ENCODE assay signal across 33 cellular contexts in genomic region chr3:45927881-45928280, GRCh38. TPM values are rescaled to one million over a fixed set of nuclear protein-coding genes. Genes with fewer than 3 reads are reported as not detected.
DNase-seq lines count a peak whose midpoint lies in the region; TF ChIP-seq lines count a peak whose summit lies in the region.
"Had no signal": no experiment of that assay in that cellular context is flagged by ENCODE, and none has a peak within 500 bp of the region (broad histone marks: within the 10 kb centered on the region; RNA-seq: fewer than 3 reads in every experiment).

No MANE protein-coding gene starts in this region.

- peaks cover 14% of the 10 kb centered on the region for H4K20me1 ChIP-seq in osteoblast (ENCODE audit: insufficient read depth, low read length)
- H4K20me1 ChIP-seq: BLaER1 had no signal

- H3K36me3 ChIP-seq in KOPT-K1 (ENCODE audit: insufficient read depth, low read length) (peaks cover 97% of the 10 kb centered on the region), osteoblast (ENCODE audit: insufficient read depth, low read length) (peaks cover 31% of the 10 kb centered on the region)

- H3K4me3 ChIP-seq in AG10803 (ENCODE audit: low read length): no peak overlapping the region
- H3K4me3 ChIP-seq in osteoblast (ENCODE audit: insufficient read depth, low read length): no peak overlapping the region
- H3K4me3 ChIP-seq: adrenal gland, BLaER1, esophagus squamous epithelium, SK-N-MC, spleen, thoracic aorta had no signal

- peak overlapping the region; percentile 64 for H3K27ac ChIP-seq in KOPT-K1 (ENCODE audit: low read depth, low read length, poor library complexity, severe bottlenecking)
- H3K27ac ChIP-seq in osteoblast (ENCODE audit: low read depth, low read length): no peak overlapping the region
- H3K27ac ChIP-seq: adrenal gland, BLaER1, esophagus squamous epithelium, KMS-11, SK-N-MC, spleen, thoracic aorta had no signal

- H3K4me1 ChIP-seq in osteoblast (ENCODE audit: insufficient read depth, low read length): peaks cover 10% of the 10 kb centered on the region
- H3K4me1 ChIP-seq: adrenal gland, BLaER1, esophagus squamous epithelium had no signal

- DNase-seq in AG10803 (ENCODE audit: low read depth): peak; percentile 46
- DNase-seq in fibroblast of gingiva (ENCODE audit: low read depth): peak; percentile 9
- peak; percentile 87 for DNase-seq in osteoblast (ENCODE audit: insufficient read length, low spot score, missing footprints)
- no peak for DNase-seq in NCI-H1105 (lab: John Stamatoyannopoulos, UW)
- DNase-seq in activated naive CD4-positive, alpha-beta T cell treated with Interleukin-2 at 50 U/mL for 16 hours: no peak
- no peak for DNase-seq in DMS 273 (lab: John Stamatoyannopoulos, UW; ENCODE audit: unreplicated experiment)
- DNase-seq: activated CD4-positive, CD25-positive, alpha-beta regulatory T cell; activated CD8-positive, alpha-beta memory T cell treated with anti-CD3 and anti-CD28 coated beads, Interleukin-2, amount 10 ng/mL, durations not matched to agents 7 days and 5 days; activated naive CD4-positive, alpha-beta T cell; activated T-cell treated with anti-CD3 and anti-CD28 coated beads, Interleukin-2, amount 50 U/mL, for 72 hours; adrenal gland; DMS153; esophagus squamous epithelium; GOT3; mesendoderm; NCI-H1436; NCI-H2081; NCI-H2227 treated with DMSO at 0.1 percent for 48 hours; NCI-H69; PC-3; posterior cingulate gyrus; right cardiac atrium; spleen; stimulated activated CD4-positive, alpha-beta T cell treated with anti-CD3 and anti-CD28 coated beads, Interleukin-2, amount 100 ng/mL, for 24 hours had no signal

- no peaks in the 10 kb centered on the region for H3K27me3 ChIP-seq in osteoblast (ENCODE audit: insufficient read depth, low read length)
- H3K27me3 ChIP-seq: adrenal gland, BLaER1, esophagus squamous epithelium, spleen had no signal

- no peak for TF ChIP-seq CTCF in AG10803 (conservative IDR thresholded peaks at IDR 0.05; ENCODE audit: low read length)
- no peak for TF ChIP-seq CTCF in osteoblast (IDR thresholded peaks at IDR 0.05; ENCODE audit: extremely low read depth, low read depth, low read length)

- H3K9me3 ChIP-seq in KOPT-K1 (ENCODE audit: insufficient read depth, low read length, poor library complexity, severe bottlenecking) (no peaks in the 10 kb centered on the region), osteoblast (ENCODE audit: low read depth, low read length) (no peaks in the 10 kb centered on the region)
- H3K9me3 ChIP-seq: adrenal gland, BLaER1, esophagus squamous epithelium, spleen, thoracic aorta had no signal

- H3K4me2 ChIP-seq in osteoblast (ENCODE audit: insufficient read depth, low read length): no peak overlapping the region
- H3K4me2 ChIP-seq: BLaER1, KMS-11 had no signal

- H3K79me2 ChIP-seq in osteoblast (ENCODE audit: insufficient read depth, low read length): no peaks in the 10 kb centered on the region

- H2AFZ ChIP-seq in osteoblast (ENCODE audit: low read length): no peak overlapping the region

RNA-seq across cellular contexts. Expression of gene CXCR6, which starts 15.4 kb away (rescaled TPM):
- total RNA-seq in osteoblast: not detected in 2 replicates
- total RNA-seq: A673, chondrocyte, PC-3 had no signal

RNA-seq across cellular contexts. Expression of gene CCR9, which starts 41.5 kb away (rescaled TPM):
- total RNA-seq in osteoblast: not detected in 2 replicates
- total RNA-seq: A673, chondrocyte, esophagus squamous epithelium, G401, PC-3, right cardiac atrium, thoracic aorta, urinary bladder had no signal

Comparison
In these comparisons a context has a peak if more than half of its experiments do, and no peak if none do; other contexts are left out.
1. DNase-seq: peak in AG10803 (single experiment), fibroblast of gingiva (single experiment) and osteoblast (single experiment); none in NCI-H1105 (single experiment), activated naive CD4-positive, alpha-beta T cell treated with Interleukin-2 at 50 U/mL for 16 hours (single experiment) and DMS 273 (single experiment).